ENCODE assay signal across 9 cellular contexts in the genomic region with DNA sequence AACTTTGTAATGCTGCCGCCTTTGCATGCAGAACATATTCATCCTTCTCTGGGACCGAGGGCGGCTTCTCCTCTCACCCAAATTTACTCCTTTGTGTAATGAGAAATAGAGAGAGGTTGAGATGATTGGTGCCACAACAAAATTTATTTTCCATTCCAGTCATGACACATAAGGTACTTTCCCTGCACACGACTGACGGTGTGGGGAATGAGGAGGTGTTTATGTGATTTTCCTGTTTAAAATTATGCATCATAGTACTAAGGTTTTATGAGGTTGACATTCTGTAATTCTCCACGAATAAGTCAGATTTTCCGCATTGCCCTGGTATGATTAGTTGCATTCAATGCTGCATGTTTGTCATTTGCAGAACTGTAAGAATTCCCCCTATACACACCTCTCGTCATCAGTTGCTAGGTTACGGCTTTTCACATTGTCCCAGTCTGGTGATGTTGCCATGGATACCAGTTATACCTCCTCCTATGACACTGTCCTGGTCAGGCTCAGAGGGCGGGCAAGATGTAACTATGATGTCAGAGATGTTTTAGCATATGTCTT.
DNase-seq lines count a peak whose midpoint lies in the region; ATAC-seq and TF ChIP-seq lines count a peak whose summit lies in the region.
"Had no signal": no experiment of that assay in that cellular context is flagged by ENCODE, and none has a peak within 500 bp of the region (broad histone marks: within the 10 kb centered on the region; RNA-seq: fewer than 3 reads in every experiment).

No MANE protein-coding gene starts in this region.

- peak; percentile 86 for ATAC-seq in HG03135 (IDR thresholded peaks at IDR 0.05; ENCODE audit: unreplicated experiment)

- no peak for TF ChIP-seq CTCF in choroid plexus epithelial cell (conservative IDR thresholded peaks at IDR 0.05; ENCODE audit: low read depth, low read length)

- DNase-seq in activated gamma-delta T cell treated with Interleukin-2 at 50 U/mL for 16 hours: peak; percentile 55
- DNase-seq in activated gamma-delta T cell (lab: John Stamatoyannopoulos, UW): no peak
- peak; percentile 29 to 49 (median 34) for DNase-seq in activated CD4-positive, CD25-positive, alpha-beta regulatory T cell (lab: John Stamatoyannopoulos, UW)
- DNase-seq in choroid plexus epithelial cell (ENCODE audit: low read depth): peak; percentile 9
- DNase-seq in stimulated activated CD4-positive, alpha-beta T cell treated with anti-CD3 and anti-CD28 coated beads, Interleukin-4, amount 100 ng/mL, for 24 hours: peak; percentile 92
- DNase-seq in HCEC 1CT: no peak
- no peak for DNase-seq in midbrain (lab: John Stamatoyannopoulos, UW)

- no peak overlapping the region for H3K4me3 ChIP-seq in choroid plexus epithelial cell (ENCODE audit: low read depth, low read length)
- H3K4me3 ChIP-seq: BLaER1 treated with 17β-estradiol and CSF1 and Interleukin-3, amounts not matched to agents 10 nM and 100 nM had no signal

Comparison
In these comparisons a context has a peak if more than half of its experiments do, and no peak if none do; other contexts are left out.
1. DNase-seq: peak in activated gamma-delta T cell treated with Interleukin-2 at 50 U/mL for 16 hours (single experiment), activated CD4-positive, CD25-positive, alpha-beta regulatory T cell (4 of 4), choroid plexus epithelial cell (single experiment) and stimulated activated CD4-positive, alpha-beta T cell treated with anti-CD3 and anti-CD28 coated beads, Interleukin-4, amount 100 ng/mL, for 24 hours (single experiment); none in activated gamma-delta T cell (single experiment), HCEC 1CT (single experiment) and midbrain (single experiment).